In genomic region chrX:72108666-72109065, GRCh38 we compare ENCODE assay signal across 24 cellular contexts. TPM values are rescaled to one million over a fixed set of nuclear protein-coding genes. Genes with fewer than 3 reads are reported as not detected.
DNase-seq lines count a peak whose midpoint lies in the region; ATAC-seq, FAIRE-seq and TF ChIP-seq lines count a peak whose summit lies in the region.
"Had no signal": no experiment of that assay in that cellular context is flagged by ENCODE, and none has a peak within 500 bp of the region (broad histone marks: within the 10 kb centered on the region; RNA-seq: fewer than 3 reads in every experiment).

No MANE protein-coding gene starts in this region.

- no peak overlapping the region for H2BK12ac ChIP-seq in mesenchymal stem cell (ENCODE audit: low read length in 2 of 2)

- H3K9ac ChIP-seq in K562 (ENCODE audit: insufficient read depth in 1 of 2, low read depth in 2 of 2, low read length in 2 of 2) (no peak overlapping the region), mesenchymal stem cell (ENCODE audit: low read length) (no peak overlapping the region)
- H3K9ac ChIP-seq: BLaER1 had no signal

- no peak for FAIRE-seq in K562 (lab: Jason Lieb, UNC)
- FAIRE-seq: D721Med, G401.6, GM12891, GM19239, H1, HepG2, HTR-8/SVneo had no signal

- no peak for ATAC-seq in activated naive CD4-positive, alpha-beta T cell treated with anti-CD3 and anti-CD28 coated beads, Interleukin-2, amount 50 U/mL, for 72 hours
- ATAC-seq in K562 (no peak), natural killer cell (no peak), GM18517 (IDR thresholded peaks at IDR 0.05; ENCODE audit: unreplicated experiment) (no peak)
- ATAC-seq: HepG2 had no signal

- no peak overlapping the region for H3K23ac ChIP-seq in mesenchymal stem cell (ENCODE audit: low read length in 2 of 2)

- H3K4me3 ChIP-seq in K562 (no peak overlapping the region), spleen (peak overlapping the region in 1 of 8 donors; percentile 44), mesenchymal stem cell (ENCODE audit: insufficient read depth in 1 of 2, low read depth in 1 of 2, low read length in 2 of 2) (no peak overlapping the region)
- H3K4me3 ChIP-seq: BLaER1, HAP-1 had no signal

- H3K9me3 Mint-ChIP-seq in activated naive CD4-positive, alpha-beta T cell treated with anti-CD3 and anti-CD28 coated beads, Interleukin-2, amount 10 ng/mL, durations not matched to agents 7 days and 5 days: no peaks in the 10 kb centered on the region
- H3K9me3 Mint-ChIP-seq in activated naive CD4-positive, alpha-beta T cell treated with anti-CD3 and anti-CD28 coated beads, Interleukin-2, amount 50 U/mL, for 72 hours: no peaks in the 10 kb centered on the region
- H3K9me3 Mint-ChIP-seq in natural killer cell: no peaks in the 10 kb centered on the region
- H3K9me3 Mint-ChIP-seq: CD4-positive, alpha-beta T cell; HFFc6 had no signal

- H2BK15ac ChIP-seq in mesenchymal stem cell (ENCODE audit: low read depth, poor library complexity, severe bottlenecking): no peak overlapping the region

- peaks cover 21% of the 10 kb centered on the region for H3K4me1 Mint-ChIP-seq in activated naive CD4-positive, alpha-beta T cell treated with anti-CD3 and anti-CD28 coated beads, Interleukin-2, amount 10 ng/mL, durations not matched to agents 7 days and 5 days
- H3K4me1 Mint-ChIP-seq in natural killer cell: peaks cover 31 to 47% of the 10 kb centered on the region in 2 donors

- no peak overlapping the region for H4K91ac ChIP-seq in mesenchymal stem cell (ENCODE audit: low read length)

- WGBS in K562 (ENCODE audit: insufficient coverage, low coverage, missing lambda C conversion rate): 3% methylated on average over 10 of the region's 10 CpGs
- WGBS in spleen, 5 donors: 88 to 98% (median 91%) methylated on average over 1 to 10 of the region's 10 CpGs
- 97% methylated on average over 10 of the region's 10 CpGs for WGBS in mesenchymal stem cell

- no peak overlapping the region for H4K8ac ChIP-seq in mesenchymal stem cell (ENCODE audit: low read length)

- intact Hi-C loops in K562 (cut with micrococcal nuclease): no loop called here
- intact Hi-C loops in natural killer cell (cut with micrococcal nuclease): no loop called here
- intact Hi-C loops in spleen (cut with DNase I; ENCODE audit: low total_unique reads): no loop called here

- TF ChIP-seq POLR2A in K562 (conservative IDR thresholded peaks at IDR 0.05) (no peak), spleen (IDR thresholded peaks at IDR 0.05) (no peak)

- no TSS peak for BruUV-seq in K562 (replicated peaks; lab: Mats Ljungman, UMichigan)

- no peak overlapping the region for H3K4me2 ChIP-seq in K562 (ENCODE audit: insufficient read depth, low read length)
- no peak overlapping the region for H3K4me2 ChIP-seq in mesenchymal stem cell (ENCODE audit: low read length, poor library complexity, severe bottlenecking)
- H3K4me2 ChIP-seq: BLaER1 had no signal

- H3K79me2 ChIP-seq in K562 (ENCODE audit: control insufficient read depth, insufficient read depth, low read length): no peaks in the 10 kb centered on the region

- in situ Hi-C loops in K562 (cut with MboI): no loop called here

- H3K9me3 ChIP-seq in K562 (replicated peaks; ENCODE audit: control insufficient read depth, insufficient read depth, low read depth, low read length) (no peaks in the 10 kb centered on the region; the same call in 1 of the 2 replicates), spleen (no peaks in the 10 kb centered on the region), mesenchymal stem cell (ENCODE audit: control insufficient read depth, low read length) (no peaks in the 10 kb centered on the region)
- H3K9me3 ChIP-seq: BLaER1, HAP-1 had no signal

- H3K27me3 ChIP-seq in K562 (ENCODE audit: control insufficient read depth in 2 of 2, insufficient read depth in 2 of 2, low read length in 2 of 2) (peaks cover 0 to 50% of the 10 kb centered on the region in 2 experiments; a peak in 2 of 5 replicates), spleen (replicated peaks in 1 of 7) (peaks cover 0 to 31% (median 0%) of the 10 kb centered on the region in 7 donors), mesenchymal stem cell (ENCODE audit: control insufficient read depth in 1 of 2, insufficient read depth in 1 of 2, low read length in 2 of 2) (peaks cover 0 to 70% of the 10 kb centered on the region in 2 experiments)

- DNase-seq in activated naive CD4-positive, alpha-beta T cell treated with anti-CD3 and anti-CD28 coated beads, Interleukin-2, amount 10 ng/mL, durations not matched to agents 7 days and 5 days: no peak
- no peak for DNase-seq in activated naive CD4-positive, alpha-beta T cell treated with anti-CD3 and anti-CD28 coated beads, Interleukin-2, amount 50 U/mL, for 72 hours (ENCODE audit: low spot score in 2 of 2)
- DNase-seq in K562 (ENCODE audit: extremely low read depth in 1 of 4, low spot score in 3 of 4): no peak
- DNase-seq in natural killer cell: no peak
- DNase-seq in spleen: no peak
- DNase-seq in mesenchymal stem cell: no peak
- DNase-seq in AG08395 (ENCODE audit: low spot score): no peak
- DNase-seq: CD4-positive, alpha-beta T cell; COR-L47; DMS153; DMS79 treated with DMSO at 0.1 percent for 48 hours; EL; HFFc6 had no signal

- TF ChIP-seq CTCF in K562 (IDR thresholded peaks at IDR 0.05 in 2 of 3, conservative IDR thresholded peaks at IDR 0.05 in 1 of 3; ENCODE audit: insufficient read depth in 2 of 3, low read depth in 1 of 3, low read length in 3 of 3): no peak
- no peak for TF ChIP-seq CTCF in natural killer cell (IDR thresholded peaks at IDR 0.05)
- TF ChIP-seq CTCF in spleen (IDR thresholded peaks at IDR 0.05 in 8 of 11, conservative IDR thresholded peaks at IDR 0.05 in 3 of 11): no peak

- no peak overlapping the region for H2AFZ ChIP-seq in K562 (ENCODE audit: low read depth, low read length)
- H2AFZ ChIP-seq in mesenchymal stem cell (ENCODE audit: low read depth, low read length): no peak overlapping the region

- H2BK5ac ChIP-seq in mesenchymal stem cell (ENCODE audit: low read depth, low read length, poor library complexity, severe bottlenecking): no peak overlapping the region

- H3K4ac ChIP-seq in mesenchymal stem cell (ENCODE audit: low read depth in 1 of 2, low read length in 2 of 2): no peak overlapping the region

- no peaks in the 10 kb centered on the region for H3K79me1 ChIP-seq in mesenchymal stem cell (replicated peaks; ENCODE audit: low read length, poor library complexity, severe bottlenecking)

- H3K4me1 ChIP-seq in K562 (replicated peaks in 1 of 2; ENCODE audit: control insufficient read depth in 2 of 2, insufficient read depth in 2 of 2, low read length in 2 of 2): no peaks in the 10 kb centered on the region
- H3K4me1 ChIP-seq in spleen: peaks cover 0 to 17% (median 0%) of the 10 kb centered on the region in 6 donors
- no peaks in the 10 kb centered on the region for H3K4me1 ChIP-seq in mesenchymal stem cell (ENCODE audit: control insufficient read depth, insufficient read depth, low read depth, low read length)
- H3K4me1 ChIP-seq: BLaER1 had no signal

- no peak for TF ChIP-seq RAD21 in K562 (CRISPR knock-in tag; conservative IDR thresholded peaks at IDR 0.05 in 1 of 2, IDR thresholded peaks at IDR 0.05 in 1 of 2)

- H2AK5ac ChIP-seq in mesenchymal stem cell (ENCODE audit: low read length, severe bottlenecking): no peak overlapping the region

- H4K20me1 ChIP-seq in K562 (replicated peaks; ENCODE audit: control insufficient read depth, insufficient read depth, low read length): no peaks in the 10 kb centered on the region

- H3K27ac Mint-ChIP-seq in activated naive CD4-positive, alpha-beta T cell treated with anti-CD3 and anti-CD28 coated beads, Interleukin-2, amount 10 ng/mL, durations not matched to agents 7 days and 5 days: peak overlapping the region; percentile 21
- no peak overlapping the region for H3K27ac Mint-ChIP-seq in activated naive CD4-positive, alpha-beta T cell treated with anti-CD3 and anti-CD28 coated beads, Interleukin-2, amount 50 U/mL, for 72 hours
- H3K27ac Mint-ChIP-seq in natural killer cell: peak overlapping the region; percentile 68 to 82
- H3K27ac Mint-ChIP-seq: HFFc6 had no signal

- H3K36me3 Mint-ChIP-seq in activated naive CD4-positive, alpha-beta T cell treated with anti-CD3 and anti-CD28 coated beads, Interleukin-2, amount 10 ng/mL, durations not matched to agents 7 days and 5 days: no peaks in the 10 kb centered on the region
- no peaks in the 10 kb centered on the region for H3K36me3 Mint-ChIP-seq in activated naive CD4-positive, alpha-beta T cell treated with anti-CD3 and anti-CD28 coated beads, Interleukin-2, amount 50 U/mL, for 72 hours
- no peaks in the 10 kb centered on the region for H3K36me3 Mint-ChIP-seq in natural killer cell

- H2BK120ac ChIP-seq in mesenchymal stem cell (ENCODE audit: low read depth, low read length): no peak overlapping the region

- no peak overlapping the region for H3K4me3 Mint-ChIP-seq in activated naive CD4-positive, alpha-beta T cell treated with anti-CD3 and anti-CD28 coated beads, Interleukin-2, amount 10 ng/mL, durations not matched to agents 7 days and 5 days
- no peak overlapping the region for H3K4me3 Mint-ChIP-seq in natural killer cell
- H3K4me3 Mint-ChIP-seq: CD4-positive, alpha-beta T cell; HFFc6 had no signal

- no peaks in the 10 kb centered on the region for H3K9me1 ChIP-seq in K562 (ENCODE audit: control insufficient read depth, insufficient read depth, low read length)

- POLR2A ChIA-PET in K562 (lab: Yijun Ruan, JAX): no interaction called here

- H3K27me3 Mint-ChIP-seq in activated naive CD4-positive, alpha-beta T cell treated with anti-CD3 and anti-CD28 coated beads, Interleukin-2, amount 10 ng/mL, durations not matched to agents 7 days and 5 days: peaks cover 67% of the 10 kb centered on the region
- H3K27me3 Mint-ChIP-seq in natural killer cell (ENCODE audit: low read depth in 2 of 2): peaks cover 3 to 16% of the 10 kb centered on the region in 2 donors

- H3K18ac ChIP-seq in mesenchymal stem cell (ENCODE audit: low read depth in 1 of 2, low read length in 2 of 2): no peak overlapping the region

- H3K27ac ChIP-seq in K562 (ENCODE audit: extremely low read depth, low read depth, low read length) (no peak overlapping the region), spleen (peak overlapping the region in 5 of 8 donors; percentile 55 to 87 (median 75)), mesenchymal stem cell (ENCODE audit: low read length, poor library complexity, severe bottlenecking) (no peak overlapping the region)
- H3K27ac ChIP-seq: 22Rv1, BLaER1 had no signal

- CTCF ChIA-PET in activated naive CD4-positive, alpha-beta T cell treated with anti-CD3 and anti-CD28 coated beads, Interleukin-2, amount 10 ng/mL, durations not matched to agents 7 days and 5 days (lab: Charles Lee): no interaction called here
- CTCF ChIA-PET in K562 (lab: Yijun Ruan, JAX; ENCODE audit: low intra/inter-chr PET ratio): no interaction called here

- no peak overlapping the region for H3K14ac ChIP-seq in mesenchymal stem cell (ENCODE audit: low read length in 2 of 2)

- H3K36me3 ChIP-seq in K562 (ENCODE audit: control insufficient read depth, insufficient read depth, low read length) (no peaks in the 10 kb centered on the region), spleen (no peaks in the 10 kb centered on the region), mesenchymal stem cell (ENCODE audit: control insufficient read depth in 1 of 2, insufficient read depth in 2 of 2, low read depth in 1 of 2, low read length in 2 of 2) (no peaks in the 10 kb centered on the region)
- H3K36me3 ChIP-seq: BLaER1, HAP-1 had no signal

- TF ChIP-seq EP300 in K562 (IDR thresholded peaks at IDR 0.05; ENCODE audit: low read length): no peak

RNA-seq across cellular contexts. Expression of gene RTL5, which starts 23.0 kb away (rescaled TPM):
- total RNA-seq in activated naive CD4-positive, alpha-beta T cell treated with anti-CD3 and anti-CD28 coated beads, Interleukin-2, amount 50 U/mL, for 72 hours: under 1 TPM; 0.11 to 0.12 TPM
- total RNA-seq in K562 (2011; cell fraction: chromatin; rRNA removed; ENCODE audit: low replicate concordance): 0.09 and 0.12 TPM in 2 replicates
- total RNA-seq in K562 (2011; cell fraction: nucleolus; rRNA removed): 0.13 TPM in 1 of 2 replicates, not detected in the other
- not detected in 2 replicates for total RNA-seq in K562 (2011; cell fraction: nucleoplasm; rRNA removed)
- total RNA-seq in K562 (2014; rRNA removed) (not detected in 2 replicates), K562 (2014; rRNA removed; fragmentation: Illumina TruSeq; extraction: Trizol) (not detected in 2 replicates), K562 (2015; rRNA removed; fragmentation: Illumina TruSeq; extraction: Trizol) (not detected in 2 replicates), K562 (2021) (not detected in 2 replicates), natural killer cell (1 to 10 TPM; 1.3 to 1.8 (median 1.7) TPM), spleen (1 to 10 TPM; 2.7 to 5.9 (median 4.2) TPM)
- polyA plus RNA-seq in K562 (2011; rRNA removed) (0.01 TPM in 1 of 2 replicates, not detected in the other), K562 (2014; fragmentation: Illumina TruSeq; extraction: Trizol) (0.03 TPM in 1 of 2 replicates, not detected in the other), K562 (2014; fragmentation: Nextera tagmentation; extraction: Ambion mirVana) (not detected), K562 (2014; rRNA removed) (not detected in 2 replicates), spleen (under 1 TPM; 0.46 to 0.99 (median 0.61) TPM)
- 0.01 and 0.06 TPM in 2 replicates for polyA plus RNA-seq in K562 (2011; cell fraction: cytosol; rRNA removed)
- polyA plus RNA-seq in K562 (2011; cell fraction: nucleus; rRNA removed): 0.06 and 0.10 TPM in 2 replicates
- polyA plus RNA-seq in K562 (2012): 0.08 and 0.09 TPM in 2 replicates
- not detected in 2 replicates for polyA minus RNA-seq in K562 (2011; rRNA and poly(A)+ RNA removed)
- polyA minus RNA-seq in K562 (2011; cell fraction: cytosol; rRNA and poly(A)+ RNA removed): not detected in 2 replicates
- not detected in 2 replicates for polyA minus RNA-seq in K562 (2011; cell fraction: nucleus; rRNA and poly(A)+ RNA removed)
- polyA plus RNA-seq in mesenchymal stem cell (2013, experiment 1 of 2): 10.6 TPM
- polyA plus RNA-seq in mesenchymal stem cell (2013, experiment 2 of 2): 9.8 TPM
- total RNA-seq: HepG2 had no signal
- polyA plus RNA-seq: HepG2 had no signal

Comparison
In these comparisons a context has a peak if more than half of its experiments do, and no peak if none do; other contexts are left out.
1. H3K27ac Mint-ChIP-seq: peak in activated naive CD4-positive, alpha-beta T cell treated with anti-CD3 and anti-CD28 coated beads, Interleukin-2, amount 10 ng/mL, durations not matched to agents 7 days and 5 days (single experiment) and natural killer cell (2 of 2); none in activated naive CD4-positive, alpha-beta T cell treated with anti-CD3 and anti-CD28 coated beads, Interleukin-2, amount 50 U/mL, for 72 hours (0 of 2).
2. H3K27ac ChIP-seq: peak in spleen (5 of 8); none in K562 (single experiment) and mesenchymal stem cell (single experiment).